ENCODE assay signal across 23 cellular contexts in genomic region chr14:72111921-72112320, GRCh38.
"Had no signal": no experiment of that assay in that cellular context is flagged by ENCODE, and none has a peak within 500 bp of the region (broad histone marks: within the 10 kb centered on the region; RNA-seq: fewer than 3 reads in every experiment).

No MANE protein-coding gene starts in this region.

- H3K9me3 ChIP-seq: adrenal gland, SJSA1, SK-N-SH had no signal

- H3K36me3 ChIP-seq: adrenal gland, breast epithelium, SJSA1 had no signal

- H3K27me3 ChIP-seq: body of pancreas, SJSA1 had no signal

- H3K27ac ChIP-seq: adrenal gland, body of pancreas, breast epithelium, SJSA1 had no signal

- H3K4me1 ChIP-seq: adrenal gland, body of pancreas, breast epithelium, SJSA1 had no signal

- DNase-seq: activated CD4-positive, alpha-beta memory T cell treated with anti-CD3 and anti-CD28 coated beads for 36 hours; activated CD4-positive, alpha-beta T cell treated with anti-CD3 and anti-CD28 coated beads for 36 hours; activated CD4-positive, alpha-beta T cell treated with anti-CD3 and anti-CD28 coated beads, Interleukin-2, amount 50 U/mL, for 1 hour; activated CD8-positive, alpha-beta memory T cell treated with anti-CD3 and anti-CD28 coated beads, Interleukin-2, amount 50 U/mL, for 4 hours; activated gamma-delta T cell treated with Interleukin-2 at 50 U/mL for 16 hours; activated naive CD4-positive, alpha-beta T cell treated with anti-CD3 and anti-CD28 coated beads for 36 hours; activated T-cell treated with anti-CD3 and anti-CD28 coated beads for 4 hours; activated T-cell treated with anti-CD3 and anti-CD28 coated beads, Interleukin-2, amount 50 U/mL, for 4 hours; adrenal gland; body of pancreas; NCI-H1048; NCI-H1105 treated with DMSO at 0.1 percent for 48 hours; NCI-H1436; NCI-H1694 treated with DMSO at 0.1 percent for 48 hours; NCI-H2029; NCI-H345; NCI-H526 treated with DMSO at 0.1 percent for 48 hours; NCI-H774; RPMI8226; SHP77 treated with DMSO at 0.1 percent for 48 hours; SK-N-SH had no signal

- H3K4me3 ChIP-seq: adrenal gland, body of pancreas, breast epithelium, SJSA1 had no signal
